ENCODE assay signal across 20 cellular contexts in the genomic region with DNA sequence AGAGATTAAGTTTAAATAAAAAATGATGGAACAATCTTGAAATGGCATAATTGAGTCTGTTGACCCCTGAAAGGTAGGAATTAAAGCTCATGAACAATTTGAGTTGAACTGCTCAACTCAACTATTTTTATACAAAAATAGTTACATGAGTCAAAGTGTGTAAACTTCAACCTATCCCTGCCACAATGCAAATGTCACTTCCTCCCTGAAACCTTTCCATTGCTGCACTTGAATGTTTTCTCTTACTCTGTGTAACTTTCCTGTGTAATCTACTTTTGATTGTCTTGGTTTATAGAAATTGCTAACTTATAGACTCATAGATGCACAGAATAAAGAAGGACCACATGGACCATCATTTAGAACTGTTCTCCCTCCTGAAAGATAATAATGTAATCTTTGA.
"Had no signal": no experiment of that assay in that cellular context is flagged by ENCODE, and none has a peak within 500 bp of the region (broad histone marks: within the 10 kb centered on the region; RNA-seq: fewer than 3 reads in every experiment).

No MANE protein-coding gene starts in this region.

- DNase-seq: effector memory CD4-positive, alpha-beta T cell; heart left ventricle; hippocampal formation; left colon; left ventricle myocardium superior; mesenchymal stem cell; midbrain; nucleus accumbens; ovary; sigmoid colon; stimulated activated CD4-positive, alpha-beta T cell treated with anti-CD3 and anti-CD28 coated beads, Interleukin-2, amount 100 ng/mL, for 24 hours; stimulated activated CD4-positive, alpha-beta T cell treated with anti-CD3 and anti-CD28 coated beads, Interleukin-4, amount 100 ng/mL, for 4 hours; stimulated activated naive B cell treated with anti-CD40 and anti-IgM and Interleukin-4, amounts not matched to agents 10 μg/mL and 1 μg/mL and 100 μg/mL, for 72 hours; stimulated activated naive CD8-positive, alpha-beta T cell treated with anti-CD3 and anti-CD28 coated beads, Interleukin-15, amount 100 ng/mL, for 72 hours; testis; upper lobe of right lung had no signal

- FAIRE-seq: endometrium, frontal cortex had no signal

- ATAC-seq: esophagus mucosa; heart left ventricle; left colon; left ventricle myocardium superior; natural killer cell treated with Interleukin-12 subunit alpha and Interleukin-12 subunit beta and Interleukin-15 and Interleukin-18, amount 100 ng/mL, for 72 hours; stimulated activated naive CD8-positive, alpha-beta T cell treated with anti-CD3 and anti-CD28 coated beads, Interleukin-15, amount 100 ng/mL, for 72 hours; upper lobe of right lung had no signal
